In genomic region chr12:69359531-69360347, GRCh38 we compare ENCODE assay signal across 1 cellular context.
TF ChIP-seq lines count a peak whose summit lies in the region.

Gene YEATS4 (plus strand): TSS chr12:69359743. CDS start chr12:69359973, 230 bp downstream.

TF ChIP-seq in HepG2, 621 proteins besides CTCF, POLR2A, EP300 and RAD21 (continued from another document and continues in another):
- TF ChIP-seq ZBTB46 (CRISPR knock-in tag; IDR thresholded peaks at IDR 0.05; ENCODE audit: borderline replicate concordance) (no peak), FOXC1 (CRISPR knock-in tag; IDR thresholded peaks at IDR 0.05; ENCODE audit: borderline replicate concordance) (no peak; the same call in 1 of the 2 replicates), RFXANK (CRISPR knock-in tag; IDR thresholded peaks at IDR 0.05) (no peak), MAX (IDR thresholded peaks at IDR 0.05) (peak; percentile 79), NFKBIZ (CRISPR knock-in tag; IDR thresholded peaks at IDR 0.05) (peak; percentile 30), ZFAT (CRISPR knock-in tag; conservative IDR thresholded peaks at IDR 0.05) (0 out of 2 replicates have a peak, but pooled peaks have one; percentile 36), SIN3A (IDR thresholded peaks at IDR 0.05; ENCODE audit: borderline replicate concordance, low read depth, low read length) (peak; percentile 99), ZBTB21 (CRISPR knock-in tag; IDR thresholded peaks at IDR 0.05) (no peak), TFAP4 (IDR thresholded peaks at IDR 0.05; ENCODE audit: borderline replicate concordance, low read depth) (no peak), ZNF329 (CRISPR knock-in tag; IDR thresholded peaks at IDR 0.05; ENCODE audit: low read depth) (no peak), TCF12 (IDR thresholded peaks at IDR 0.05) (no peak), TCF12 (CRISPR knock-in tag; IDR thresholded peaks at IDR 0.05) (peak; percentile 73), HOXA5 (CRISPR knock-in tag; IDR thresholded peaks at IDR 0.05) (peak; percentile 58), MED1 (CRISPR knock-in tag; IDR thresholded peaks at IDR 0.05) (peak; percentile 5), SIX4 (CRISPR knock-in tag; IDR thresholded peaks at IDR 0.05) (no peak; the same call in 1 of the 2 replicates), PHF21A (CRISPR knock-in tag; IDR thresholded peaks at IDR 0.05) (peak; percentile 78), SOX6 (IDR thresholded peaks at IDR 0.05) (no peak), SOX6 (CRISPR knock-in tag; IDR thresholded peaks at IDR 0.05) (peak; percentile 82), YEATS4 (CRISPR knock-in tag; IDR thresholded peaks at IDR 0.05; ENCODE audit: borderline replicate concordance) (peak; percentile 98), SOX5 (CRISPR knock-in tag; IDR thresholded peaks at IDR 0.05; ENCODE audit: borderline replicate concordance) (peak; percentile 24; the same call in 1 of the 2 replicates), ARNT2 (CRISPR knock-in tag; IDR thresholded peaks at IDR 0.05; ENCODE audit: low read depth) (peak; percentile 89), HDAC6 (IDR thresholded peaks at IDR 0.05; ENCODE audit: low read depth, low read length) (no peak), PHF5A (CRISPR knock-in tag; IDR thresholded peaks at IDR 0.05; ENCODE audit: low read depth, unreplicated experiment) (no peak), ZFP37 (CRISPR knock-in tag; IDR thresholded peaks at IDR 0.05; ENCODE audit: borderline replicate concordance) (no peak), ZFYVE20 (CRISPR knock-in tag; IDR thresholded peaks at IDR 0.05; ENCODE audit: borderline replicate concordance, low read depth) (no peak), KAT8 (CRISPR knock-in tag; IDR thresholded peaks at IDR 0.05) (peak; percentile 86), TEAD2 (CRISPR knock-in tag; IDR thresholded peaks at IDR 0.05) (no peak), ZNF280B (CRISPR knock-in tag; IDR thresholded peaks at IDR 0.05; ENCODE audit: borderline replicate concordance) (peak; percentile 80; the same call in 1 of the 2 replicates), CEBPG (CRISPR knock-in tag; IDR thresholded peaks at IDR 0.05) (no peak; the same call in 1 of the 2 replicates), SSRP1 (CRISPR knock-in tag; IDR thresholded peaks at IDR 0.05) (no peak), NFE2L2 (IDR thresholded peaks at IDR 0.05; ENCODE audit: low read length) (no peak), MAFK (conservative IDR thresholded peaks at IDR 0.05 in 1 of 2, IDR thresholded peaks at IDR 0.05 in 1 of 2; ENCODE audit: low read length in 2 of 2) (no peak), POLR2G (IDR thresholded peaks at IDR 0.05; ENCODE audit: low read depth, low read length) (peak; percentile 93), ATF5 (CRISPR knock-in tag; IDR thresholded peaks at IDR 0.05; ENCODE audit: low read depth) (peak; percentile 92; the same call in 1 of the 2 replicates), ZNF850 (CRISPR knock-in tag; conservative IDR thresholded peaks at IDR 0.05) (no peak), E2F1 (CRISPR knock-in tag; IDR thresholded peaks at IDR 0.05) (peak; percentile 99), CENPBD1 (CRISPR knock-in tag; IDR thresholded peaks at IDR 0.05; ENCODE audit: borderline replicate concordance, low read depth) (no peak; the same call in 1 of the 2 replicates), TSC22D2 (CRISPR knock-in tag; IDR thresholded peaks at IDR 0.05; ENCODE audit: borderline replicate concordance) (peak; percentile 54; the same call in 1 of the 2 replicates), ZNF17 (CRISPR knock-in tag; IDR thresholded peaks at IDR 0.05) (no peak), GZF1 (CRISPR knock-in tag; IDR thresholded peaks at IDR 0.05) (no peak), ZNF180 (CRISPR knock-in tag; IDR thresholded peaks at IDR 0.05; ENCODE audit: borderline replicate concordance, low read depth) (no peak), ZNF24 (IDR thresholded peaks at IDR 0.05) (no peak), ZKSCAN5 (CRISPR knock-in tag; IDR thresholded peaks at IDR 0.05) (peak; percentile 88), PBX3 (CRISPR knock-in tag; IDR thresholded peaks at IDR 0.05; ENCODE audit: borderline replicate concordance) (no peak), HNRNPL (IDR thresholded peaks at IDR 0.05; ENCODE audit: low read depth, low read length) (peak; percentile 85), BCLAF1 (IDR thresholded peaks at IDR 0.05) (no peak), ZNF451 (CRISPR knock-in tag; IDR thresholded peaks at IDR 0.05) (0 out of 2 replicates have a peak, but pooled peaks have one; percentile 53), KLF11 (CRISPR knock-in tag; IDR thresholded peaks at IDR 0.05) (0 out of 2 replicates have a peak, but pooled peaks have one; percentile 33), HNF1A (IDR thresholded peaks at IDR 0.05; ENCODE audit: low read depth) (no peak), HNF1A (CRISPR knock-in tag; IDR thresholded peaks at IDR 0.05; ENCODE audit: borderline replicate concordance) (peak; percentile 61), ZFP41 (CRISPR knock-in tag; IDR thresholded peaks at IDR 0.05; ENCODE audit: borderline replicate concordance) (no peak; the same call in 1 of the 2 replicates), BRD4 (CRISPR knock-in tag; IDR thresholded peaks at IDR 0.05) (peak; percentile 86), CHCHD3 (CRISPR knock-in tag; IDR thresholded peaks at IDR 0.05) (no peak), ZNF615 (CRISPR knock-in tag; IDR thresholded peaks at IDR 0.05; ENCODE audit: borderline replicate concordance) (no peak), ZNF841 (CRISPR knock-in tag; IDR thresholded peaks at IDR 0.05; ENCODE audit: borderline replicate concordance) (peak; percentile 65; the same call in 1 of the 2 replicates), DDIT3 (CRISPR knock-in tag; IDR thresholded peaks at IDR 0.05) (no peak)
